32 cellular contexts compared by ENCODE assay signal in the genomic region with DNA sequence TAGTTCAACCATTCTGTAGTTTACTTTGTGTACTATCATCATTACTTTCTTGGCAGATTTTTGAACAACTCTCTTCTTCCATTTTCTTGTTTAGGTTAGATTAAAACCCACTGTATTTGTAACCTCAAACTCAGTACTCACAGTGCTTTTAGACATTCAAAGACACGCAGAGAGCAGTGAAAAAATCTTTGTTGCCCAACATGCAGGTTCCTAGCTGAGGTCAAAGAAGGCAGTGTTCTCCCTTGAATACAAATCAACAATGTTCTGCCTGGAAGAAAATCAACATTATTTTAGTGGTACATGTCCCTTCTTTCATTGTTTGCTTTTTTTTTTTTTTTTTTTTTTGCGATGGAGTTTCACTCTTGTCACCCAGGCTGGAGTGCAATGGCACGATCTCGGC. TPM values are rescaled to one million over a fixed set of nuclear protein-coding genes. Genes with fewer than 3 reads are reported as not detected.
"Had no signal": no experiment of that assay in that cellular context is flagged by ENCODE, and none has a peak within 500 bp of the region (broad histone marks: within the 10 kb centered on the region; RNA-seq: fewer than 3 reads in every experiment).

No MANE protein-coding gene starts in this region.

- H3K27me3 ChIP-seq: neural progenitor cell, neutrophil, right atrium auricular region, right lobe of liver, testis, thyroid gland, transverse colon, upper lobe of left lung had no signal

- DNase-seq: hypothalamus; immature natural killer cell; kidney; left colon; left ventricle myocardium inferior; mesenchymal stem cell; naive B cell; natural killer cell; nephron progenitor cell; occipital lobe; right lobe of liver; stimulated activated CD4-positive, alpha-beta T cell treated with anti-CD3 and anti-CD28 coated beads, Interleukin-1b, Interleukin-23, amount 100 ng/mL, for 48 hours; stimulated activated CD4-positive, alpha-beta T cell treated with anti-CD3 and anti-CD28 coated beads, Interleukin-2, amount 100 ng/mL, for 48 hours; stimulated activated CD4-positive, alpha-beta T cell treated with anti-CD3 and anti-CD28 coated beads, Interleukin-4, amount 100 ng/mL, for 4 hours; stimulated activated CD8-positive, alpha-beta memory T cell treated with anti-CD3 and anti-CD28 coated beads, Interleukin-4, amount 100 ng/mL, for 48 hours; stimulated activated naive CD4-positive, alpha-beta T cell treated with Interleukin-2 at 50 U/mL for 16 hours; stimulated activated naive CD8-positive, alpha-beta T cell treated with anti-CD3 and anti-CD28 coated beads, Interleukin-15, amount 100 ng/mL, for 72 hours; testis; thyroid gland; transverse colon had no signal

- H3K4me1 ChIP-seq: left ventricle myocardium inferior, neural progenitor cell, right atrium auricular region, right lobe of liver, testis, upper lobe of left lung had no signal

- H3K4me3 ChIP-seq: left ventricle myocardium inferior, neural progenitor cell, right atrium auricular region, right lobe of liver, smooth muscle cell, testis, thyroid gland, transverse colon, upper lobe of left lung had no signal

- ATAC-seq: left colon; natural killer cell; stimulated activated memory B cell treated with anti-CD40 and anti-IgM and Interleukin-4, amounts not matched to agents 10 μg/mL and 1 μg/mL and 100 μg/mL, for 72 hours; stimulated activated naive CD8-positive, alpha-beta T cell treated with anti-CD3 and anti-CD28 coated beads, Interleukin-15, amount 100 ng/mL, for 72 hours had no signal

- H3K36me3 ChIP-seq: neural progenitor cell, right atrium auricular region, right lobe of liver had no signal

- H3K27ac ChIP-seq: left ventricle myocardium inferior, neural progenitor cell, neutrophil, parathyroid adenoma, right atrium auricular region, right lobe of liver, testis, thyroid gland, transverse colon, upper lobe of left lung had no signal

- H3K9me3 ChIP-seq: left ventricle myocardium inferior, neutrophil, right atrium auricular region, right lobe of liver, testis, thyroid gland, transverse colon, upper lobe of left lung had no signal

RNA-seq across cellular contexts. Expression of a gene that starts 17.5 kb away (rescaled TPM):
- total RNA-seq: left ventricle myocardium inferior, lower leg skin, natural killer cell, osteocyte, progenitor cell of endocrine pancreas, pulmonary artery endothelial cell, renal cortical epithelial cell, right atrium auricular region, right lobe of liver, smooth muscle cell, thyroid gland, transverse colon, upper lobe of left lung had no signal
- polyA plus RNA-seq: immature natural killer cell, smooth muscle cell had no signal
